In the genomic region with DNA sequence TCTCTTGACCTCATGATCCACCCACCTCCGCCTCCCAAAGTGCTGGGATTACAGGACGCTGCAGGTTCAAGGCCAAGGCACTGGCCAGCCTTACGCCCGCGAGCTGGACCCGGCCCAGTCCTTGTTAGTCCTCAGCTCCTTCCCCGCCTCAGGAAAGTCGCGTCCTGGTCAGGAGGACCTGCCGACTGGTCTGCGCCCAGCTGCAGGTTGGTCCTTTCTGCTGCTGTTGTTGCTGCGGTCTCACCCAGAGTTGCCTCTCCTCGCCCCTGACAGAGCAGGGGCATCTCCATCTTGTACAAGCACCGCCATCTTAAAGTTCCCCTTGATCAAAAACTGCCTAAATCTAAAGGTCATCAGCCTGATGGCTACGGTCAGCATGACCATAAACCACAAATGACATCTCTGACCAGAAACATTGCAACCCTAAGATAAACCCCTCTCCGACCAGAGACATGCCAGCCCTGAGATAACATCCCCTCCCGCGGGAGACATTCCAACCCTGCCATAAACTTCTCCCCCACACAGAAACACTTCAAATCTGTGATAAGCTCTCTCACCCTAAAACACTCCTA, we compare ENCODE assay signal across 1 cellular context.
TF ChIP-seq lines count a peak whose summit lies in the region.

No MANE protein-coding gene starts in this region.

TF ChIP-seq in K562, 482 proteins besides CTCF, POLR2A, EP300 and RAD21 (continued from another document and continues in another):
- TF ChIP-seq HOXB6 (CRISPR knock-in tag; IDR thresholded peaks at IDR 0.05; ENCODE audit: borderline replicate concordance) = no peak
- peak; percentile 92 for TF ChIP-seq CBFB (CRISPR knock-in tag; IDR thresholded peaks at IDR 0.05)
- no peak for TF ChIP-seq MCM7 (IDR thresholded peaks at IDR 0.05)
- TF ChIP-seq STAT5A (IDR thresholded peaks at IDR 0.05; ENCODE audit: borderline replicate concordance, low read length) = peak; percentile 88
- TF ChIP-seq SRSF3 (IDR thresholded peaks at IDR 0.05; ENCODE audit: insufficient read depth, low read length) = no peak
- no peak for TF ChIP-seq NR4A1 (CRISPR knock-in tag; IDR thresholded peaks at IDR 0.05)
- peak; percentile 95 for TF ChIP-seq NR4A1 (tag; IDR thresholded peaks at IDR 0.05)
- TF ChIP-seq FOXJ2 (tag; IDR thresholded peaks at IDR 0.05) = no peak
- TF ChIP-seq, protein P1, sequence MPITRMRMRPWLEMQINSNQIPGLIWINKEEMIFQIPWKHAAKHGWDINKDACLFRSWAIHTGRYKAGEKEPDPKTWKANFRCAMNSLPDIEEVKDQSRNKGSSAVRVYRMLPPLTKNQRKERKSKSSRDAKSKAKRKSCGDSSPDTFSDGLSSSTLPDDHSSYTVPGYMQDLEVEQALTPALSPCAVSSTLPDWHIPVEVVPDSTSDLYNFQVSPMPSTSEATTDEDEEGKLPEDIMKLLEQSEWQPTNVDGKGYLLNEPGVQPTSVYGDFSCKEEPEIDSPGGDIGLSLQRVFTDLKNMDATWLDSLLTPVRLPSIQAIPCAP (CRISPR knock-in tag; IDR thresholded peaks at IDR 0.05; ENCODE audit: borderline replicate concordance) = no peak
- no peak for TF ChIP-seq C11orf30 (IDR thresholded peaks at IDR 0.05; ENCODE audit: low read depth)
- TF ChIP-seq POLR3A (IDR thresholded peaks at IDR 0.05; ENCODE audit: borderline replicate concordance, extremely low read depth, insufficient read depth, insufficient read length) = no peak
- TF ChIP-seq HCFC1 (IDR thresholded peaks at IDR 0.05; ENCODE audit: low read depth, low read length) = no peak
- TF ChIP-seq HDAC2 (IDR thresholded peaks at IDR 0.05) = peak; percentile 97
- TF ChIP-seq MAZ (CRISPR knock-in tag; conservative IDR thresholded peaks at IDR 0.05 in 1 of 2, IDR thresholded peaks at IDR 0.05 in 1 of 2) = peak; percentile 65 to 71; a peak in 3 of 4 replicates
- TF ChIP-seq BDP1 (IDR thresholded peaks at IDR 0.05; ENCODE audit: insufficient read depth, insufficient read length) = no peak
- TF ChIP-seq NUFIP1 (IDR thresholded peaks at IDR 0.05; ENCODE audit: partially characterized antibody) = no peak
- TF ChIP-seq RNF2 (IDR thresholded peaks at IDR 0.05) = peak; percentile 72; the same call in 1 of the 2 replicates
- TF ChIP-seq MCM5 (IDR thresholded peaks at IDR 0.05; ENCODE audit: low read depth) = no peak
- TF ChIP-seq GTF2E2 (tag; IDR thresholded peaks at IDR 0.05) = no peak
- no peak for TF ChIP-seq ZNF217 (CRISPR knock-in tag; IDR thresholded peaks at IDR 0.05)
- peak; percentile 91 for TF ChIP-seq SMARCE1 (IDR thresholded peaks at IDR 0.05)
- no peak for TF ChIP-seq SIX5 (IDR thresholded peaks at IDR 0.05; ENCODE audit: borderline replicate concordance in 1 of 2, insufficient read depth in 1 of 2, low read depth in 1 of 2, low read length in 2 of 2)
- TF ChIP-seq ZNF212 (CRISPR knock-in tag; IDR thresholded peaks at IDR 0.05) = no peak
- no peak for TF ChIP-seq TCFL5 (CRISPR knock-in tag; conservative IDR thresholded peaks at IDR 0.05)
- no peak for TF ChIP-seq DIDO1 (tag; IDR thresholded peaks at IDR 0.05; ENCODE audit: low read depth)
- TF ChIP-seq HOMEZ (CRISPR knock-in tag; IDR thresholded peaks at IDR 0.05) = no peak
- TF ChIP-seq CEBPG (CRISPR knock-in tag; IDR thresholded peaks at IDR 0.05) = no peak
- no peak for TF ChIP-seq CEBPG (tag; conservative IDR thresholded peaks at IDR 0.05 in 1 of 2, IDR thresholded peaks at IDR 0.05 in 1 of 2)
- TF ChIP-seq TAF9B (IDR thresholded peaks at IDR 0.05; ENCODE audit: partially characterized antibody) = no peak
- TF ChIP-seq TAF7 (tag; IDR thresholded peaks at IDR 0.05) = peak; percentile 72
- TF ChIP-seq RBM22 (IDR thresholded peaks at IDR 0.05; ENCODE audit: low read depth, low read length, poor library complexity, severe bottlenecking) = no peak
- no peak for TF ChIP-seq PPARD (CRISPR knock-in tag; IDR thresholded peaks at IDR 0.05)
- TF ChIP-seq ZNF561 (CRISPR knock-in tag; conservative IDR thresholded peaks at IDR 0.05) = no peak
- no peak for TF ChIP-seq SREBF2 (CRISPR knock-in tag; IDR thresholded peaks at IDR 0.05)
- TF ChIP-seq ZNF316 (IDR thresholded peaks at IDR 0.05) = no peak
- no peak for TF ChIP-seq CHCHD3 (CRISPR knock-in tag; IDR thresholded peaks at IDR 0.05)
- no peak for TF ChIP-seq ZNF717 (CRISPR knock-in tag; IDR thresholded peaks at IDR 0.05)
- TF ChIP-seq, protein P2, sequence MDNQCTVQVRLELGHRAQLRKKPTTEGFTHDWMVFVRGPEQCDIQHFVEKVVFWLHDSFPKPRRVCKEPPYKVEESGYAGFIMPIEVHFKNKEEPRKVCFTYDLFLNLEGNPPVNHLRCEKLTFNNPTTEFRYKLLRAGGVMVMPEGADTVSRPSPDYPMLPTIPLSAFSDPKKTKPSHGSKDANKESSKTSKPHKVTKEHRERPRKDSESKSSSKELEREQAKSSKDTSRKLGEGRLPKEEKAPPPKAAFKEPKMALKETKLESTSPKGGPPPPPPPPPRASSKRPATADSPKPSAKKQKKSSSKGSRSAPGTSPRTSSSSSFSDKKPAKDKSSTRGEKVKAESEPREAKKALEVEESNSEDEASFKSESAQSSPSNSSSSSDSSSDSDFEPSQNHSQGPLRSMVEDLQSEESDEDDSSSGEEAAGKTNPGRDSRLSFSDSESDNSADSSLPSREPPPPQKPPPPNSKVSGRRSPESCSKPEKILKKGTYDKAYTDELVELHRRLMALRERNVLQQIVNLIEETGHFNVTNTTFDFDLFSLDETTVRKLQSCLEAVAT (IDR thresholded peaks at IDR 0.05) = peak in 1 of 2 experiments; percentile 98; a peak in 2 of 4 replicates
- no peak for TF ChIP-seq U2AF2 (optimal IDR thresholded peaks at IDR 0.05; ENCODE audit: low read depth, low read length)
- TF ChIP-seq ZNF584 (CRISPR knock-in tag; IDR thresholded peaks at IDR 0.05; ENCODE audit: low read depth) = peak; percentile 65; the same call in 1 of the 2 replicates
- TF ChIP-seq HDAC1 (IDR thresholded peaks at IDR 0.05) = peak; percentile 87 to 99
- no peak for TF ChIP-seq ZNF277 (CRISPR knock-in tag; IDR thresholded peaks at IDR 0.05; ENCODE audit: borderline replicate concordance)
- TF ChIP-seq NR3C1 (CRISPR knock-in tag; IDR thresholded peaks at IDR 0.05) = no peak
- TF ChIP-seq FOXA1 (IDR thresholded peaks at IDR 0.05; ENCODE audit: borderline replicate concordance) = no peak
- TF ChIP-seq JUNB (CRISPR knock-in tag; conservative IDR thresholded peaks at IDR 0.05) = no peak
- TF ChIP-seq ARID3B (CRISPR knock-in tag; IDR thresholded peaks at IDR 0.05; ENCODE audit: borderline replicate concordance) = no peak
- TF ChIP-seq, protein P3, sequence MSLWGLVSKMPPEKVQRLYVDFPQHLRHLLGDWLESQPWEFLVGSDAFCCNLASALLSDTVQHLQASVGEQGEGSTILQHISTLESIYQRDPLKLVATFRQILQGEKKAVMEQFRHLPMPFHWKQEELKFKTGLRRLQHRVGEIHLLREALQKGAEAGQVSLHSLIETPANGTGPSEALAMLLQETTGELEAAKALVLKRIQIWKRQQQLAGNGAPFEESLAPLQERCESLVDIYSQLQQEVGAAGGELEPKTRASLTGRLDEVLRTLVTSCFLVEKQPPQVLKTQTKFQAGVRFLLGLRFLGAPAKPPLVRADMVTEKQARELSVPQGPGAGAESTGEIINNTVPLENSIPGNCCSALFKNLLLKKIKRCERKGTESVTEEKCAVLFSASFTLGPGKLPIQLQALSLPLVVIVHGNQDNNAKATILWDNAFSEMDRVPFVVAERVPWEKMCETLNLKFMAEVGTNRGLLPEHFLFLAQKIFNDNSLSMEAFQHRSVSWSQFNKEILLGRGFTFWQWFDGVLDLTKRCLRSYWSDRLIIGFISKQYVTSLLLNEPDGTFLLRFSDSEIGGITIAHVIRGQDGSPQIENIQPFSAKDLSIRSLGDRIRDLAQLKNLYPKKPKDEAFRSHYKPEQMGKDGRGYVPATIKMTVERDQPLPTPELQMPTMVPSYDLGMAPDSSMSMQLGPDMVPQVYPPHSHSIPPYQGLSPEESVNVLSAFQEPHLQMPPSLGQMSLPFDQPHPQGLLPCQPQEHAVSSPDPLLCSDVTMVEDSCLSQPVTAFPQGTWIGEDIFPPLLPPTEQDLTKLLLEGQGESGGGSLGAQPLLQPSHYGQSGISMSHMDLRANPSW (CRISPR knock-in tag; IDR thresholded peaks at IDR 0.05) = no peak
- TF ChIP-seq CREB1 (IDR thresholded peaks at IDR 0.05) = peak; percentile 58; the same call in 1 of the 2 replicates
- TF ChIP-seq CREB1 (CRISPR knock-in tag; IDR thresholded peaks at IDR 0.05) = no peak
- no peak for TF ChIP-seq PRMT5 (CRISPR knock-in tag; IDR thresholded peaks at IDR 0.05)
- TF ChIP-seq PURB (CRISPR knock-in tag; IDR thresholded peaks at IDR 0.05; ENCODE audit: low read depth) = no peak
- TF ChIP-seq BHLHE40 (IDR thresholded peaks at IDR 0.05; ENCODE audit: low read length) = no peak
- no peak for TF ChIP-seq HMGN3 (IDR thresholded peaks at IDR 0.05; ENCODE audit: borderline replicate concordance, extremely low read depth, insufficient read length, low read depth, low read length)
- TF ChIP-seq RFX7 (CRISPR knock-in tag; IDR thresholded peaks at IDR 0.05) = no peak
- TF ChIP-seq, protein P4, sequence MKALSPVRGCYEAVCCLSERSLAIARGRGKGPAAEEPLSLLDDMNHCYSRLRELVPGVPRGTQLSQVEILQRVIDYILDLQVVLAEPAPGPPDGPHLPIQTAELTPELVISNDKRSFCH (CRISPR knock-in tag; IDR thresholded peaks at IDR 0.05) = no peak
- TF ChIP-seq, protein P4 (tag; IDR thresholded peaks at IDR 0.05) = peak; percentile 99
- TF ChIP-seq ATF7 (IDR thresholded peaks at IDR 0.05) = peak; percentile 56
- no peak for TF ChIP-seq E2F6 (IDR thresholded peaks at IDR 0.05; ENCODE audit: borderline replicate concordance in 1 of 2, extremely low read depth in 1 of 2, insufficient read depth in 1 of 2, insufficient read length in 1 of 2, low read depth in 1 of 2, low read length in 1 of 2, poor library complexity in 1 of 2, severe bottlenecking in 1 of 2)
- peak; percentile 57 for TF ChIP-seq ZNF311 (CRISPR knock-in tag; IDR thresholded peaks at IDR 0.05)
- TF ChIP-seq FOXK1 (CRISPR knock-in tag; IDR thresholded peaks at IDR 0.05; ENCODE audit: borderline replicate concordance) = no peak
- TF ChIP-seq HMGXB4 (CRISPR knock-in tag; IDR thresholded peaks at IDR 0.05) = no peak
- no peak for TF ChIP-seq MAFG (tag; conservative IDR thresholded peaks at IDR 0.05)
- no peak for TF ChIP-seq GTF2B (IDR thresholded peaks at IDR 0.05; ENCODE audit: extremely low read depth, insufficient read length)
- TF ChIP-seq SPI1 (IDR thresholded peaks at IDR 0.05; ENCODE audit: borderline replicate concordance, low read depth, low read length) = no peak
- no peak for TF ChIP-seq KLF10 (CRISPR knock-in tag; IDR thresholded peaks at IDR 0.05)
